In the genomic region with DNA sequence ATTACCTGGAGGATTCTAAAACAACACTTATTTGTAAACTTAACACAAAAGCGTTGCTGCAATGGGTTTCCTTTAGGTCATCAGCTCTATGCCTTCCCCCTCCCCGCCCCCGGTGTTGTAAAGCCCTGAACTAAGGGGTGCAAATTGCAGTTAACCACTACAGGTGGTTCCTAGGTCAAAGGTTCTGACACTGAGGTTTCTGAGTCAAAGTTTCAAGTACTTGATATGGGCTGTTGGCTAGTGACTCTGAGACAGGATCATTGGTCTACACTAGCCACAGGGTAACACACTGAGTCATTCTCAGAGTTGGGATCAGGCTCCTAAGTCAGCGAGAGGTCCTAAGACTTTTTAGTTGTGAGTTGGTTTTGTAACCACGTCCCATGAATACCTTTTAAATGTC, we compare ENCODE assay signal across 11 cellular contexts. TPM values are rescaled to one million over a fixed set of nuclear protein-coding genes. Genes with fewer than 3 reads are reported as not detected.
DNase-seq lines count a peak whose midpoint lies in the region; ATAC-seq, FAIRE-seq and TF ChIP-seq lines count a peak whose summit lies in the region.
"Had no signal": no experiment of that assay in that cellular context is flagged by ENCODE, and none has a peak within 500 bp of the region (broad histone marks: within the 10 kb centered on the region; RNA-seq: fewer than 3 reads in every experiment).

No MANE protein-coding gene starts in this region.

- no peak for TF ChIP-seq CTCF in right atrium auricular region (IDR thresholded peaks at IDR 0.05)

- no peaks in the 10 kb centered on the region for H3K36me3 Mint-ChIP-seq in immature natural killer cell

- H3K4me1 ChIP-seq in right atrium auricular region (no peaks in the 10 kb centered on the region), aorta (ENCODE audit: control insufficient read depth in 1 of 2, insufficient read depth in 2 of 2, low read length in 2 of 2) (no peaks in the 10 kb centered on the region)

- no peak overlapping the region for H3K4me3 Mint-ChIP-seq in immature natural killer cell
- H3K4me3 Mint-ChIP-seq: IgD-negative memory B cell had no signal

- 64 to 72% methylated on average over 5 of the region's 5 CpGs for WGBS in aorta, 2 donors

- H3K9me3 Mint-ChIP-seq in immature natural killer cell = no peaks in the 10 kb centered on the region
- H3K9me3 Mint-ChIP-seq: IgD-negative memory B cell had no signal

- peak; percentile 75 for ATAC-seq in GM21423 (IDR thresholded peaks at IDR 0.05; ENCODE audit: unreplicated experiment)
- ATAC-seq in HG03565 (IDR thresholded peaks at IDR 0.05; ENCODE audit: unreplicated experiment) = peak; percentile 93
- ATAC-seq in aorta (ENCODE audit: low FRiP score) = no peak
- ATAC-seq in HG03520 (IDR thresholded peaks at IDR 0.05; ENCODE audit: unreplicated experiment) = no peak

- peaks cover 41 to 53% of the 10 kb centered on the region in 2 donors for H3K4me1 Mint-ChIP-seq in immature natural killer cell

- peaks cover 2 to 3% (median 2%) of the 10 kb centered on the region in 3 donors for H3K27me3 Mint-ChIP-seq in immature natural killer cell (ENCODE audit: low read depth in 3 of 3)
- H3K27me3 Mint-ChIP-seq: IgD-negative memory B cell had no signal

- peak; percentile 86 for FAIRE-seq in GM18507 (lab: Jason Lieb, UNC)
- FAIRE-seq: colon had no signal

- H3K4me3 ChIP-seq in right atrium auricular region = no peak overlapping the region
- H3K4me3 ChIP-seq in aorta (ENCODE audit: low read length in 2 of 2) = no peak overlapping the region

- no peaks in the 10 kb centered on the region for H3K36me3 ChIP-seq in right atrium auricular region
- no peaks in the 10 kb centered on the region for H3K36me3 ChIP-seq in aorta (ENCODE audit: control insufficient read depth in 1 of 2, insufficient read depth in 2 of 2, low read length in 1 of 2)

- peak overlapping the region in 2 of 6 donors; percentile 3 to 50 for H3K27ac Mint-ChIP-seq in immature natural killer cell

- intact Hi-C loops in aorta (cut with DNase I) = no loop called here

- no peaks in the 10 kb centered on the region for H3K27me3 ChIP-seq in right atrium auricular region
- no peaks in the 10 kb centered on the region for H3K27me3 ChIP-seq in aorta (ENCODE audit: control insufficient read depth in 1 of 2, insufficient read depth in 2 of 2, low read length in 1 of 2)

- DNase-seq in GM18507 (ENCODE audit: extremely low spot score, insufficient read length, low read depth) (peak; percentile 45), immature natural killer cell (peak in 2 of 3 donors; percentile 13 to 22), right atrium auricular region (ENCODE audit: low spot score) (no peak), aorta (no peak), NCI-H2171 (lab: John Stamatoyannopoulos, UW) (no peak)

- H3K27ac ChIP-seq in right atrium auricular region (no peak overlapping the region), aorta (ENCODE audit: low read depth in 1 of 2, low read length in 2 of 2) (no peak overlapping the region)

- no peaks in the 10 kb centered on the region for H3K9me3 ChIP-seq in right atrium auricular region
- H3K9me3 ChIP-seq in aorta (ENCODE audit: control insufficient read depth, low read length) = peaks cover 2% of the 10 kb centered on the region

RNA-seq across cellular contexts. Expression of a gene that starts 15.4 kb away (rescaled TPM):
- polyA plus RNA-seq in immature natural killer cell (1 to 10 TPM in 2 of 3 donors, under 1 TPM in 1; 0.31 to 3.7 (median 1.3) TPM), aorta (1 to 10 TPM; 1.2 to 1.9 TPM)
- total RNA-seq in right atrium auricular region (1 to 10 TPM; 1.0 to 2.6 TPM), aorta (1 to 10 TPM; 2.8 to 9.3 TPM)
- total RNA-seq: T-helper 2 cell treated with Interferon-gamma antibody and Interleukin-4, amounts not matched to agents 100 ng/mL and 5 ng/mL, for 36 hours had no signal
- polyA plus RNA-seq: IgD-negative memory B cell had no signal

RNA-seq across cellular contexts. Expression of a gene that starts 36.8 kb away (rescaled TPM):
- polyA plus RNA-seq in immature natural killer cell (not detected), aorta (not detected)
- total RNA-seq in right atrium auricular region (not detected), aorta (under 1 TPM in 1 of 2 donors, not detected in 1; 0.19 TPM)
- polyA plus RNA-seq: IgD-negative memory B cell had no signal

RNA-seq across cellular contexts. Expression of a gene that starts 56.7 kb away (rescaled TPM):
- polyA plus RNA-seq in immature natural killer cell (under 1 TPM in 2 of 3 donors, not detected in 1; 0.08 to 0.91 TPM), aorta (under 1 TPM; under 0.01 to 0.08 TPM)
- total RNA-seq in right atrium auricular region (under 1 TPM in 1 of 2 donors, not detected in 1; 0.82 TPM), aorta (under 1 TPM; 0.65 to 0.69 TPM)
- polyA plus RNA-seq: IgD-negative memory B cell had no signal

Comparison
In these comparisons a context has a peak if more than half of its experiments do, and no peak if none do; other contexts are left out.
1. DNase-seq: peak in GM18507 (single experiment) and immature natural killer cell (2 of 3); none in right atrium auricular region (single experiment), aorta (0 of 2) and NCI-H2171 (single experiment).
2. ATAC-seq: peak in GM21423 (single experiment) and HG03565 (single experiment); none in aorta (single experiment) and HG03520 (single experiment).